In the genomic region with DNA sequence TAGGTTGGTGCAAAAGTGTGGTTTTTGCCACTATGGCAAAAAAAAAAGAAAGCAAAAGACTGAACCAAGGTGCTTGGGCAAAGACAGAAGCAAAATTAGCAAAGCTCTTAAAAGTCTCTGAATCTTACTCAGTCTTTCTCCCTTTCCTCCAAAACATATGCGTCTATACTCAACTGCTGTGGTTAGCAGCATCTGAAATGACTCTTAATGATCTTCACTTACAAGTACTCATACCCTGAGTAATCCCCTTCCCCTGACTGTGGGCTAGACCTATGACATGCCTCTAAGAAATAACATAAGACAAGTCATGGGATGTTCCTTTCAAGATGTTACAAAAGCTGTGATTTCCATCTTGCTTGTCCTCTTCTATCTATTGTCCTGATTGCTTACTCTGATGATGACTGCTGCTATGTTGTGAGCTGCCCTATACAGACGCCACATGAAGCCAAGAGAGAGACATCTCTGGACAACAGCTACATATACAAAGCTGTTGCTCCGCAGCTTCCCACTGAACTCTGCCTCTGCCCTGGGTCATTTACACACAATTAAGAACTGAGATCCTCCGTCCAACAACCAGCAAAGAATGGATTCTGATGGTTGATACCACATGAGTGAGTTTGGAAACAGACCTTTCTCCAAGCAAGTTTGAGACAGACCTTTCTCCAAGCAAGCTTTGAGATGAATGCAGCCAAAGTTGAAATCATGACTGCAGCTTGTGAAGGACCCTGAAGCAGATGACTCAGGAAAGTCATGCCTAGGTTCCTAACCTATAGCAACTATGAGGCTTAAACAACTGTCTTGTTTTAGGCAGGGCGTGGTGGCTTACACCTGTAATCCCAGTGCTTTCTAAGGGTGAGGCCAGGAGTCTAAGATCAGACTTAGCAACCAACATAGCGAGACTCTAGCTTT, we compare ENCODE assay signal across 9 cellular contexts. TPM values are rescaled to one million over a fixed set of nuclear protein-coding genes. Genes with fewer than 3 reads are reported as not detected.
A peak's percentile ranks its signal among the peaks of the same experiment; 100 is the strongest.
DNase-seq lines count a peak whose midpoint lies in the region; ATAC-seq, FAIRE-seq and TF ChIP-seq lines count a peak whose summit lies in the region.
"Had no signal": no experiment of that assay in that cellular context is flagged by ENCODE, and none has a peak within 500 bp of the region (broad histone marks: within the 10 kb centered on the region; RNA-seq: fewer than 3 reads in every experiment).

No MANE protein-coding gene starts in this region.

- DNase-seq in Daoy (ENCODE audit: low read depth) (peak; percentile 25), T-cell (no peak), kidney epithelial cell (ENCODE audit: low read depth) (peak; percentile 35), COR-L47 (lab: John Stamatoyannopoulos, UW) (no peak), D721Med (ENCODE audit: insufficient read length, low spot score) (no peak), NCI-H2081 treated with DMSO at 0.1 percent for 48 hours (lab: John Stamatoyannopoulos, UW) (no peak)
- DNase-seq: heart right ventricle had no signal

- no peak for TF ChIP-seq CTCF in kidney epithelial cell (IDR thresholded peaks at IDR 0.05; ENCODE audit: insufficient read depth, low read length, poor library complexity, severe bottlenecking)
- TF ChIP-seq CTCF in D721Med (IDR thresholded peaks at IDR 0.05; ENCODE audit: insufficient read depth, missing control alignments): no peak

- CTCF ChIA-PET in T-cell (lab: Charles Lee): interaction anchor here (0.7 to 1.2 kb wide), 3 partner anchors 8 to 135 kb away, joined by 3 to 4 read pairs (median 3); no protein-coding TSS in a partner anchor

- no peaks in the 10 kb centered on the region for H3K27me3 Mint-ChIP-seq in T-cell

- no peak overlapping the region for H3K4me3 ChIP-seq in kidney epithelial cell (ENCODE audit: low read depth, low read length)
- H3K4me3 ChIP-seq: heart right ventricle had no signal

- no peaks in the 10 kb centered on the region for H3K36me3 ChIP-seq in kidney epithelial cell (ENCODE audit: control insufficient read depth, insufficient read depth, low read length)

- ATAC-seq in GM21447 (IDR thresholded peaks at IDR 0.05; ENCODE audit: unreplicated experiment) (peak; percentile 54), T-cell (replicated peaks in 1 of 4) (peak; percentile 65 to 77 (median 70)), GM19455 (IDR thresholded peaks at IDR 0.05; ENCODE audit: unreplicated experiment) (no peak)

- no peak for FAIRE-seq in D721Med (lab: Jason Lieb, UNC)

- H3K4me1 Mint-ChIP-seq in T-cell: peaks cover 65 to 73% (median 72%) of the 10 kb centered on the region in 3 donors

- H3K36me3 Mint-ChIP-seq in T-cell: peaks cover 23% of the 10 kb centered on the region

- H3K27me3 ChIP-seq in kidney epithelial cell (ENCODE audit: control insufficient read depth, insufficient read depth, low read length): no peaks in the 10 kb centered on the region
- H3K27me3 ChIP-seq: heart right ventricle had no signal

- no peaks in the 10 kb centered on the region for H3K9me3 Mint-ChIP-seq in T-cell

- H3K27ac Mint-ChIP-seq in T-cell: peak overlapping the region; percentile 28 to 63

- POLR2A ChIA-PET in T-cell (lab: Charles Lee): interaction anchor here (0.5 to 0.6 kb wide), 4 partner anchors 8 to 64 kb away, joined by 3 to 4 read pairs (median 3); no protein-coding TSS in a partner anchor

- peak overlapping the region in 1 of 3 donors; percentile 3 for H3K4me3 Mint-ChIP-seq in T-cell

RNA-seq across cellular contexts. Expression of gene PUM1, which starts 55.2 kb away (rescaled TPM):
- total RNA-seq in Daoy (2014; rRNA removed; shearing (Covaris generic)): 38.5 and 61.3 TPM in 2 replicates
- 100 to 1,000 TPM; 146 to 229 (median 154) TPM for total RNA-seq in T-cell
- 78.1 and 94.3 TPM in 2 replicates for total RNA-seq in kidney epithelial cell

Comparison
In these comparisons a context has a peak if more than half of its experiments do, and no peak if none do; other contexts are left out.
1. DNase-seq: peak in Daoy (single experiment) and kidney epithelial cell (single experiment); none in T-cell (0 of 34), COR-L47 (single experiment), D721Med (single experiment) and NCI-H2081 treated with DMSO at 0.1 percent for 48 hours (single experiment).